8 cellular contexts compared by ENCODE assay signal in the genomic region with DNA sequence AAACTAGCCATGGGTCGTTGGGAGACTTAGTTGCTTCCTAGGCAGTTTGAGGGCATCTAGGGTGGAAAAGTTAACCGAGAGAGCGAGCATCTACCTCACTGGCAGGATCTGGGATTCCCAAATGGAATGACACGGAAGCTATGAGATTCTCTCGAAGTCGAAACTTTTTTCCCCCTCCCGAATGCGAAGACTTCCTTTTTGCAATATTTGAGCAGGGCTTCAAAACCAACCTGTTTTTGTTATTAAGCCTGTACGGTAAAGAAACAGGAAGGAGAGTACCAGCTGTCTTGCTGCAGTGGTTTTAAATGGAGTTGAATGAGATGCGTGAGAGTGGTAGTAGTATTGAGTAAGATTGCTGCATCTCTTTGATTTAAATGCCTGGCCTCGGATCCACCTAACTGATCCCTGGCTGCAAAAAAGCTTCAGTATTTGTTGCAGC. TPM values are rescaled to one million over a fixed set of nuclear protein-coding genes. Genes with fewer than 3 reads are reported as not detected.
DNase-seq lines count a peak whose midpoint lies in the region; ATAC-seq and TF ChIP-seq lines count a peak whose summit lies in the region.

No MANE protein-coding gene starts in this region.

- TF ChIP-seq CTCF in suprapubic skin (IDR thresholded peaks at IDR 0.05) = no peak

- no peaks in the 10 kb centered on the region for H3K9me3 ChIP-seq in suprapubic skin

- H3K4me3 ChIP-seq in suprapubic skin = peak overlapping the region; percentile 98

- TF ChIP-seq POLR2A in suprapubic skin (IDR thresholded peaks at IDR 0.05) = no peak

- under 1% methylated on average over 11 of the region's 11 CpGs for WGBS in suprapubic skin

- H3K27ac ChIP-seq in suprapubic skin = peak overlapping the region; percentile 94

- H3K27me3 ChIP-seq in suprapubic skin = no peaks in the 10 kb centered on the region

- no peaks in the 10 kb centered on the region for H3K36me3 ChIP-seq in suprapubic skin

- DNase-seq in AML-193 (lab: John Stamatoyannopoulos, UW) (peak; percentile 76 to 78), H4 (ENCODE audit: low spot score) (peak; percentile 35), OCI-M1 (lab: John Stamatoyannopoulos, UW) (peak; percentile 77), left lobe of liver (ENCODE audit: low spot score) (no peak), suprapubic skin (ENCODE audit: low spot score in 2 of 2) (peak in 1 of 2 donors; percentile 24)
- DNase-seq in central memory CD4-positive, alpha-beta T cell = peak; percentile 58

- ATAC-seq in left lobe of liver = peak; percentile 36
- ATAC-seq in HG03139 (IDR thresholded peaks at IDR 0.05; ENCODE audit: unreplicated experiment) = no peak
- ATAC-seq in GM18909 (IDR thresholded peaks at IDR 0.05; ENCODE audit: poor library complexity, unreplicated experiment) = no peak

- H3K4me1 ChIP-seq in suprapubic skin = peaks cover 31% of the 10 kb centered on the region

- no peak for TF ChIP-seq EP300 in suprapubic skin (IDR thresholded peaks at IDR 0.05)

RNA-seq across cellular contexts. Expression of a gene that starts 1.1 kb away (rescaled TPM):
- 10.2 and 12.3 TPM in 2 replicates for total RNA-seq in H4 (2014; rRNA removed; shearing (Covaris generic))
- 11.2 TPM for total RNA-seq in left lobe of liver
- total RNA-seq in suprapubic skin = 10 to 100 TPM; 45.1 to 77.8 (median 56.3) TPM
